ENCODE assay signal across 22 cellular contexts in the genomic region with DNA sequence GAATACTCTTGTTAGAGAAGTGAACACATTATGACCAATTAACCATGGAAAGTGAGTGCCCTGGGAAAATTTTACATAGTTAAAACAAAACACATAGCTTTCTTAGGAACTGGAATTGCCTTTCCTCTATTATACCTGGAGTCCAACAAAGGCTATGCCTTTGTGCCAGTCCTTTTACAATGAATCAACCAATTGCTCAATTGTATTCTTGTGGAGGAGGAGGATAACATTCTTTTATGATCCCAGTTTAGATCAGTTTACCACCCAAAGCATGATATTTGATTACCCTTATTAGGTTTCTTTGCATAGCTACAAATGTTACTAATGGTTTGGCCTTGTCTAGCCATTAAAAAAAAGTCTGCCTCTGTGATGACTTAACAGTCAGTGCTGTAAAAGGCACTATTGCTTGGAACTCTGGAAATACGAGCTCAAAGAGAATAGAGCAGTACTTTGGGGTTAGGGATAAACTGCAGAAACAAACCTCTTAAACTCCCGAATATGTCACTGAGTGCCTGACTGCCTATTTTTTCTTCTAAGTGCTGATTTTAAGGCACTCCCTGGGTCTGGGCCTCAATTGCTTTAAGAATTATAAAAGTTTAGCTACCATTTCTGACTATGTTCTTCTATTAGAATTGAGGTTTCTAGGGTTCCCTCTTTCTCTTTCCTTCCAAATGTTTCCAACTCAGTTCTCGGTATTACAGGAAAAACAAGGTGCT. TPM values are rescaled to one million over a fixed set of nuclear protein-coding genes. Genes with fewer than 3 reads are reported as not detected.
"Had no signal": no experiment of that assay in that cellular context is flagged by ENCODE, and none has a peak within 500 bp of the region (broad histone marks: within the 10 kb centered on the region; RNA-seq: fewer than 3 reads in every experiment).

No MANE protein-coding gene starts in this region.

- H3K36me3 ChIP-seq: left lung, neutrophil, pancreas, tibial artery had no signal

- H3K27me3 ChIP-seq: left lung, neutrophil, pancreas, tibial artery had no signal

- H3K4me3 ChIP-seq: left lung, lung, pancreas, psoas muscle, tibial artery had no signal

- DNase-seq: activated CD4-positive, alpha-beta memory T cell treated with anti-CD3 and anti-CD28 coated beads, Interleukin-2, amount 10 ng/mL, durations not matched to agents 7 days and 5 days; activated CD4-positive, alpha-beta T cell treated with anti-CD3 and anti-CD28 coated beads, Interleukin-2, amount 10 ng/mL, durations not matched to agents 24 days and 14 days; activated CD8-positive, alpha-beta memory T cell treated with anti-CD3 and anti-CD28 coated beads, Interleukin-2, amount 10 ng/mL, durations not matched to agents 7 days and 5 days; activated gamma-delta T cell treated with Interleukin-2 at 50 U/mL for 16 hours; activated T-cell treated with anti-CD3 and anti-CD28 coated beads for 4 hours; amniotic stem cell; cerebellar nuclear complex; cortex of kidney; effector CD4-positive, alpha-beta T cell; foreskin fibroblast; kidney; left lung; natural killer cell; pancreas; psoas muscle; right cardiac atrium; stimulated activated CD4-positive, alpha-beta T cell treated with anti-CD3 and anti-CD28 coated beads, Interleukin-1b, Interleukin-23, amount 100 ng/mL, for 48 hours; stimulated activated naive CD8-positive, alpha-beta T cell treated with anti-CD3 and anti-CD28 coated beads, Interleukin-15, amount 100 ng/mL, for 72 hours; tibial artery had no signal

- H3K27ac ChIP-seq: left lung, neutrophil, pancreas, psoas muscle, tibial artery had no signal

- H3K9me3 ChIP-seq: left lung, neutrophil, pancreas, psoas muscle, tibial artery had no signal

- H3K4me1 ChIP-seq: left lung, pancreas, tibial artery had no signal

RNA-seq across cellular contexts. Expression of gene PLS1, which starts 28.7 kb away (rescaled TPM):
- total RNA-seq: skeletal muscle tissue had no signal
